Comparison of ENCODE assay signal across 20 cellular contexts in the genomic region with DNA sequence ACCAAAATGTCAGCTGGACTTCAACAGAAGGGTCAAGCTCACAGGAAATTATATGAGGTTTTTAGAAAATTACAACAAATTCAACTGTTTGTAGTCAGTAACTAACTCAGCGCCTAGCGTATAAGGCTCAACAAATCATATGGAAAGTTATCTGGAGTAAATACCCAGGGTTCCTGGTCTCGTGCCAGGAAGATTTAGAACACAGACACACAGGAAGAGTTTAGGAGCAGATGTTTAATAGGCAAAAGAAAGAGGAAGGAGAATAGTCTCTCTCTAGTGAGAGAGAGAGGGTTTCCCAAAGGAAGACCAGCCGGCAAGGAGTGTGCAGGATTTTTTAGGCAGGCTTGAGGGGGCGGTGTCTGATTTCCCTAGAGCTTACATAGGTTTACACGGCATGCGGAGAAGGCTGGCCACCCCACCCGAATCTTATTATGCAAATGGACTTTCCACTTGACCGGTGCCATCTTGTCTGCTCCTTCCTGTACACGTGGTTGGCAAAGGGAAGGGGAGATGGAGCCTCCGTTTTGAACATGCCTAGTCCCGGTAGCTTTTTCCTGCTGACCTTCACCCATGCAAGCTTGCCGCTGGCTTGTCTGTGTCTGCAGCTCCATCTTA.
"Had no signal": no experiment of that assay in that cellular context is flagged by ENCODE, and none has a peak within 500 bp of the region (broad histone marks: within the 10 kb centered on the region; RNA-seq: fewer than 3 reads in every experiment).

No MANE protein-coding gene starts in this region.

- DNase-seq: activated CD4-positive, alpha-beta memory T cell treated with anti-CD3 and anti-CD28 coated beads for 36 hours; activated CD4-positive, alpha-beta T cell treated with anti-CD3 and anti-CD28 coated beads for 36 hours; activated effector memory CD4-positive, alpha-beta T cell treated with anti-CD3 and anti-CD28 coated beads, Interleukin-2, amount 50 U/mL, for 16 hours; activated T-cell treated with anti-CD3 and anti-CD28 coated beads, Interleukin-2, amount 50 U/mL, for 48 hours; erythroblast; hippocampal formation; kidney; left ventricle myocardium superior; right cardiac atrium; stimulated activated CD4-positive, alpha-beta T cell treated with anti-CD3 and anti-CD28 coated beads, Interleukin-4, amount 100 ng/mL, for 24 hours; stimulated activated naive CD4-positive, alpha-beta T cell treated with Interleukin-2 at 50 U/mL for 16 hours; T-helper 9 cell; transverse colon had no signal

- ATAC-seq: activated CD4-positive, alpha-beta T cell treated with anti-CD3 and anti-CD28 coated beads for 36 hours; left ventricle myocardium superior; natural killer cell treated with Interleukin-12 subunit alpha and Interleukin-12 subunit beta and Interleukin-15 and Interleukin-18, amount 100 ng/mL, for 72 hours; right cardiac atrium had no signal

- H3K4me1 Mint-ChIP-seq: activated CD4-positive, alpha-beta T cell treated with anti-CD3 and anti-CD28 coated beads for 36 hours; activated naive CD4-positive, alpha-beta T cell treated with anti-CD3 and anti-CD28 coated beads, Interleukin-2, amount 50 U/mL, for 24 hours had no signal

- H3K4me1 ChIP-seq: adrenal gland, prostate gland, transverse colon had no signal

- H3K36me3 Mint-ChIP-seq: activated CD4-positive, alpha-beta memory T cell treated with anti-CD3 and anti-CD28 coated beads for 36 hours; activated naive CD4-positive, alpha-beta T cell treated with anti-CD3 and anti-CD28 coated beads, Interleukin-2, amount 50 U/mL, for 24 hours; memory B cell; natural killer cell treated with Interleukin-12 subunit alpha and Interleukin-12 subunit beta and Interleukin-15 and Interleukin-18, amount 100 ng/mL, for 72 hours had no signal

- H3K9me3 ChIP-seq: adrenal gland, prostate gland, transverse colon had no signal

- H3K4me3 Mint-ChIP-seq: activated CD4-positive, alpha-beta memory T cell treated with anti-CD3 and anti-CD28 coated beads for 36 hours; activated CD4-positive, alpha-beta T cell treated with anti-CD3 and anti-CD28 coated beads for 36 hours; activated naive CD4-positive, alpha-beta T cell treated with anti-CD3 and anti-CD28 coated beads, Interleukin-2, amount 50 U/mL, for 24 hours; memory B cell; natural killer cell treated with Interleukin-12 subunit alpha and Interleukin-12 subunit beta and Interleukin-15 and Interleukin-18, amount 100 ng/mL, for 72 hours had no signal

- H3K27ac ChIP-seq: adrenal gland, cardiac muscle cell, prostate gland, skin epidermis, transverse colon had no signal

- H3K27me3 Mint-ChIP-seq: activated CD4-positive, alpha-beta memory T cell treated with anti-CD3 and anti-CD28 coated beads for 36 hours; activated CD4-positive, alpha-beta T cell treated with anti-CD3 and anti-CD28 coated beads for 36 hours; activated naive CD4-positive, alpha-beta T cell treated with anti-CD3 and anti-CD28 coated beads, Interleukin-2, amount 50 U/mL, for 24 hours; memory B cell; natural killer cell treated with Interleukin-12 subunit alpha and Interleukin-12 subunit beta and Interleukin-15 and Interleukin-18, amount 100 ng/mL, for 72 hours had no signal

- H3K4me3 ChIP-seq: adrenal gland, cardiac muscle cell, prostate gland, skin epidermis, transverse colon had no signal

- H3K27ac Mint-ChIP-seq: activated CD4-positive, alpha-beta memory T cell treated with anti-CD3 and anti-CD28 coated beads for 36 hours; activated CD4-positive, alpha-beta T cell treated with anti-CD3 and anti-CD28 coated beads for 36 hours; activated naive CD4-positive, alpha-beta T cell treated with anti-CD3 and anti-CD28 coated beads, Interleukin-2, amount 50 U/mL, for 24 hours; memory B cell; natural killer cell treated with Interleukin-12 subunit alpha and Interleukin-12 subunit beta and Interleukin-15 and Interleukin-18, amount 100 ng/mL, for 72 hours had no signal

- H3K27me3 ChIP-seq: adrenal gland, cardiac muscle cell, transverse colon had no signal

- H3K9me3 Mint-ChIP-seq: activated CD4-positive, alpha-beta memory T cell treated with anti-CD3 and anti-CD28 coated beads for 36 hours; natural killer cell treated with Interleukin-12 subunit alpha and Interleukin-12 subunit beta and Interleukin-15 and Interleukin-18, amount 100 ng/mL, for 72 hours had no signal

- H3K36me3 ChIP-seq: adrenal gland, cardiac muscle cell, prostate gland, transverse colon had no signal
